In the genomic region with DNA sequence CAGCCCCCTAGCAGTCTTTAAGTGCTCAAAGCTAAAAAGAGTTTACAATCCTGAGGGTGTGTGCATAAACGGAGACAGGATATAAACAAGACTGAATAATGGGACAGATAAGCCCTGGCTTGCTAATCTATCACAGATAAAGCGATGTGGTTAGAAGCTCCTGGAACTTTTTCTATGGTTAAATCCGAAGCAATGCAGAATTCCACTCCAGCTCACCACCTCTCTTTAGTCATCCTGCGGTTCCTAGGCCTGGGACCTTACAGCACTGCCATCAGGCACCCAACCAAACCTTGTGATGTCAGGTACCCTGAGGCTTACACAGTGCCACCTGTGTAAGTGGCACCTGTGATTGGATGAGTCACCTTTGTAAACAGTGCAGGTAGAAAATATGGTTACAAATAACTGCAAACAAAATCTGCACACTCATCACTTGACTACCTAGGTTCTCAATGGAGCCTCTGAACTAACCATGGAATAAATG, we compare ENCODE assay signal across 14 cellular contexts. TPM values are rescaled to one million over a fixed set of nuclear protein-coding genes. Genes with fewer than 3 reads are reported as not detected.
DNase-seq lines count a peak whose midpoint lies in the region; ATAC-seq, FAIRE-seq and TF ChIP-seq lines count a peak whose summit lies in the region.
"Had no signal": no experiment of that assay in that cellular context is flagged by ENCODE, and none has a peak within 500 bp of the region (broad histone marks: within the 10 kb centered on the region; RNA-seq: fewer than 3 reads in every experiment).

No MANE protein-coding gene starts in this region.

- H3K4me3 Mint-ChIP-seq in progenitor cell of endocrine pancreas (ENCODE audit: low read depth), result no peak overlapping the region
- H3K4me3 Mint-ChIP-seq: activated naive CD4-positive, alpha-beta T cell treated with anti-CD3 and anti-CD28 coated beads, Interleukin-2, amount 50 U/mL, for 24 hours; effector memory CD8-positive, alpha-beta T cell had no signal

- H3K4me1 Mint-ChIP-seq in progenitor cell of endocrine pancreas (ENCODE audit: low read depth), result peaks cover 20% of the 10 kb centered on the region
- H3K4me1 Mint-ChIP-seq: activated naive CD4-positive, alpha-beta T cell treated with anti-CD3 and anti-CD28 coated beads, Interleukin-2, amount 50 U/mL, for 24 hours had no signal

- no peak overlapping the region for H3K9ac ChIP-seq in endothelial cell of umbilical vein (replicated peaks; ENCODE audit: extremely low read depth, insufficient read depth, low read length)

- H3K36me3 Mint-ChIP-seq in progenitor cell of endocrine pancreas (ENCODE audit: insufficient read depth), result no peaks in the 10 kb centered on the region
- H3K36me3 Mint-ChIP-seq: activated naive CD4-positive, alpha-beta T cell treated with anti-CD3 and anti-CD28 coated beads, Interleukin-2, amount 50 U/mL, for 24 hours had no signal

- H3K27ac ChIP-seq in endothelial cell of umbilical vein (ENCODE audit: insufficient read depth, low read depth, low read length), result no peak overlapping the region
- H3K27ac ChIP-seq: neutrophil, tibial artery had no signal

- peak overlapping the region; percentile 3 for H2AFZ ChIP-seq in endothelial cell of umbilical vein (ENCODE audit: low read depth, low read length)

- no peaks in the 10 kb centered on the region for H3K9me1 ChIP-seq in endothelial cell of umbilical vein (replicated peaks; ENCODE audit: control insufficient read depth, extremely low read depth, insufficient read depth, low read length)

- POLR2A ChIA-PET in endothelial cell of umbilical vein (lab: Charles Lee), result no interaction called here

- no peak for TF ChIP-seq CTCF in endothelial cell of umbilical vein (IDR thresholded peaks at IDR 0.05; ENCODE audit: extremely low read depth in 1 of 2, insufficient read depth in 1 of 2, low read depth in 1 of 2, low read length in 2 of 2)
- TF ChIP-seq CTCF in progenitor cell of endocrine pancreas (IDR thresholded peaks at IDR 0.05; ENCODE audit: unreplicated experiment), result no peak

- H3K4me2 ChIP-seq in endothelial cell of umbilical vein (ENCODE audit: insufficient read depth, low read length), result no peak overlapping the region

- FAIRE-seq in endothelial cell of umbilical vein (lab: Jason Lieb, UNC), result peak; percentile 35

- H3K9me3 Mint-ChIP-seq in progenitor cell of endocrine pancreas (ENCODE audit: low read depth), result no peaks in the 10 kb centered on the region
- H3K9me3 Mint-ChIP-seq: activated naive CD4-positive, alpha-beta T cell treated with anti-CD3 and anti-CD28 coated beads, Interleukin-2, amount 50 U/mL, for 24 hours; effector memory CD8-positive, alpha-beta T cell had no signal

- no peaks in the 10 kb centered on the region for H3K36me3 ChIP-seq in endothelial cell of umbilical vein (ENCODE audit: control insufficient read depth in 2 of 2, extremely low read depth in 1 of 2, insufficient read depth in 2 of 2, low read length in 2 of 2)
- H3K36me3 ChIP-seq: neutrophil, tibial artery had no signal

- TF ChIP-seq POLR2A in endothelial cell of umbilical vein (IDR thresholded peaks at IDR 0.05; ENCODE audit: low read depth, low read length), result no peak

- intact Hi-C loops in endothelial cell of umbilical vein (cut with micrococcal nuclease), result no loop called here

- H3K4me1 ChIP-seq in endothelial cell of umbilical vein (ENCODE audit: control insufficient read depth, extremely low read depth, insufficient read depth, low read length), result peaks cover 2% of the 10 kb centered on the region
- H3K4me1 ChIP-seq: tibial artery had no signal

- H3K27me3 ChIP-seq in endothelial cell of umbilical vein (ENCODE audit: control insufficient read depth in 2 of 2, insufficient read depth in 2 of 2, low read length in 2 of 2), result no peaks in the 10 kb centered on the region
- H3K27me3 ChIP-seq: neutrophil had no signal

- dilution Hi-C loops in endothelial cell of umbilical vein (cut with MboI; ENCODE audit: extremely low pct_ligation_motif_present, low sequenced_read_pairs), result no loop called here

- no peaks in the 10 kb centered on the region for H3K9me3 ChIP-seq in endothelial cell of umbilical vein (replicated peaks; ENCODE audit: control insufficient read depth, insufficient read depth, low read length)
- H3K9me3 ChIP-seq: neutrophil, tibial artery had no signal

- CTCF ChIA-PET in endothelial cell of umbilical vein (lab: Charles Lee), result interaction anchor here (0.8 to 1.7 kb wide), 4 partner anchors 12 to 79 kb away, joined by 3 to 5 read pairs (median 3); no protein-coding TSS in a partner anchor

- DNase-seq in ELR (ENCODE audit: low read depth) (peak; percentile 87), OCI-M1 (lab: John Stamatoyannopoulos, UW) (peak; percentile 30), endothelial cell of umbilical vein (ENCODE audit: low read depth, low spot score) (no peak), progenitor cell of endocrine pancreas (ENCODE audit: low spot score, unreplicated experiment) (no peak), COLO829 (ENCODE audit: low spot score) (no peak)
- no peak for DNase-seq in activated CD4-positive, alpha-beta T cell treated with anti-CD3 and anti-CD28 coated beads for 48 hours
- DNase-seq: activated CD4-positive, alpha-beta T cell treated with anti-CD3 and anti-CD28 coated beads, Interleukin-2, amount 50 U/mL, for 1 hour; DND-41; effector memory CD8-positive, alpha-beta T cell; tibial artery had no signal

- ATAC-seq in HG03159 (IDR thresholded peaks at IDR 0.05; ENCODE audit: unreplicated experiment) (no peak), HG03045 (IDR thresholded peaks at IDR 0.05; ENCODE audit: unreplicated experiment) (no peak)
- ATAC-seq: effector memory CD8-positive, alpha-beta T cell had no signal

- H4K20me1 ChIP-seq in endothelial cell of umbilical vein (replicated peaks; ENCODE audit: control insufficient read depth, extremely low read depth, insufficient read depth, low read length), result no peaks in the 10 kb centered on the region

- no TSS peak for BruUV-seq in endothelial cell of umbilical vein (replicated peaks; lab: Mats Ljungman, UMichigan)

- H3K4me3 ChIP-seq in endothelial cell of umbilical vein (replicated peaks in 1 of 3; ENCODE audit: insufficient read depth in 1 of 3, low read depth in 1 of 3, low read length in 3 of 3), result no peak overlapping the region
- H3K4me3 ChIP-seq: tibial artery had no signal

- H3K27me3 Mint-ChIP-seq in progenitor cell of endocrine pancreas, result no peaks in the 10 kb centered on the region
- H3K27me3 Mint-ChIP-seq: activated naive CD4-positive, alpha-beta T cell treated with anti-CD3 and anti-CD28 coated beads, Interleukin-2, amount 50 U/mL, for 24 hours had no signal

- H3K27ac Mint-ChIP-seq in progenitor cell of endocrine pancreas, result peak overlapping the region; percentile 70
- H3K27ac Mint-ChIP-seq: activated naive CD4-positive, alpha-beta T cell treated with anti-CD3 and anti-CD28 coated beads, Interleukin-2, amount 50 U/mL, for 24 hours; effector memory CD8-positive, alpha-beta T cell had no signal

- H3K79me2 ChIP-seq in endothelial cell of umbilical vein (ENCODE audit: control insufficient read depth, insufficient read depth, low read length), result no peaks in the 10 kb centered on the region

TF ChIP-seq in endothelial cell of umbilical vein, 7 proteins besides CTCF, POLR2A, EP300 and RAD21:
- no peak for TF ChIP-seq FOS (IDR thresholded peaks at IDR 0.05; ENCODE audit: borderline replicate concordance, insufficient read depth, low read length)
- TF ChIP-seq POLR2AphosphoS5 (IDR thresholded peaks at IDR 0.05; ENCODE audit: insufficient read depth, low read depth, low read length), result no peak
- TF ChIP-seq MYC (IDR thresholded peaks at IDR 0.05; ENCODE audit: low read depth, low read length), result no peak
- TF ChIP-seq JUN (IDR thresholded peaks at IDR 0.05; ENCODE audit: borderline replicate concordance, insufficient read depth, insufficient read length, low read depth), result no peak
- TF ChIP-seq EZH2 (IDR thresholded peaks at IDR 0.05; ENCODE audit: borderline replicate concordance, low read depth, low read length, severe bottlenecking), result no peak
- no peak for TF ChIP-seq MAX (IDR thresholded peaks at IDR 0.05; ENCODE audit: insufficient read depth, insufficient read length)
- TF ChIP-seq GATA2 (IDR thresholded peaks at IDR 0.05; ENCODE audit: insufficient read depth, insufficient read length, low read depth, low read length), result no peak
TF ChIP-seq in endothelial cell of umbilical vein: peak in this region for 0.

RNA-seq across cellular contexts. Expression of gene B4GALNT2, which starts 31.5 kb away (rescaled TPM):
- total RNA-seq in endothelial cell of umbilical vein (0.11 and 0.14 TPM in 2 replicates), progenitor cell of endocrine pancreas (0.07 and 0.11 TPM in 2 replicates)
- not detected in 2 replicates for polyA plus RNA-seq in endothelial cell of umbilical vein
- polyA plus RNA-seq in endothelial cell of umbilical vein (2011; cell fraction: cytosol; rRNA removed), result not detected in 2 replicates
- not detected in 2 replicates for polyA plus RNA-seq in endothelial cell of umbilical vein (2011; cell fraction: nucleus; rRNA removed)
- 0.03 TPM in 1 of 2 replicates, not detected in the other for polyA plus RNA-seq in endothelial cell of umbilical vein (2012)
- not detected in 2 replicates for polyA minus RNA-seq in endothelial cell of umbilical vein
- polyA minus RNA-seq in endothelial cell of umbilical vein (2011; cell fraction: cytosol; rRNA and poly(A)+ RNA removed), result not detected
- polyA minus RNA-seq in endothelial cell of umbilical vein (2011; cell fraction: nucleus; rRNA and poly(A)+ RNA removed), result 0.10 and 0.24 TPM in 2 replicates

Comparison
In these comparisons a context has a peak if more than half of its experiments do, and no peak if none do; other contexts are left out.
1. DNase-seq: peak in ELR (single experiment) and OCI-M1 (single experiment); none in endothelial cell of umbilical vein (single experiment), progenitor cell of endocrine pancreas (single experiment), activated CD4-positive, alpha-beta T cell treated with anti-CD3 and anti-CD28 coated beads for 48 hours (single experiment) and COLO829 (single experiment).